ENCODE assay signal across 19 cellular contexts in the genomic region with DNA sequence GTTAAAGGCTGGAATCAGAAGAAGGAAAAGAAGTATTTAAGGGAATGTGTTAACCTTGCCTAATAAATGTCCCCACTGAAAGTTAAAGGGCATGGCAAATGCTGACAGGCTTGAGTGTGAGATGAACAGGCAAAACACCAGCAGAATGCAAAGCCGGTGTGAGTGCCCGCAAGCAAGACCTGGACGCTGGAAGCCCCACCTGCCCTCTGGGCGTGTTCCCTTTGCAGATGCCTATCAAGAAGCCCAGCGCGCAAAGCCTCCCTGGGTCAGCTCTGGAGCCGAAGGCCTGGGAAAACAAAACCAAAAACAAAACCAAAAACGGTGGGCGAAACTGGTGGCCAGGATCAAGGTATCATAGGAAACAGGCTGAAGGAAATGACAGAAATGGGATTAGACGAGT.
"Had no signal": no experiment of that assay in that cellular context is flagged by ENCODE, and none has a peak within 500 bp of the region (broad histone marks: within the 10 kb centered on the region; RNA-seq: fewer than 3 reads in every experiment).

No MANE protein-coding gene starts in this region.

- H3K9me3 ChIP-seq: esophagus muscularis mucosa, gastrocnemius medialis, heart right ventricle, left lung, lower lobe of right lung had no signal

- H3K9me3 Mint-ChIP-seq: immature natural killer cell had no signal

- H3K27me3 ChIP-seq: dorsolateral prefrontal cortex, esophagus muscularis mucosa, gastrocnemius medialis, heart right ventricle, left lung had no signal

- H3K27ac ChIP-seq: coronary artery, dorsolateral prefrontal cortex, esophagus muscularis mucosa, gastrocnemius medialis, heart right ventricle, left lung, lower lobe of right lung had no signal

- H3K4me3 ChIP-seq: coronary artery, dorsolateral prefrontal cortex, esophagus muscularis mucosa, gastrocnemius medialis, heart right ventricle, left lung, lower lobe of right lung had no signal

- H3K36me3 ChIP-seq: gastrocnemius medialis, lower lobe of right lung had no signal

- H3K4me3 Mint-ChIP-seq: immature natural killer cell had no signal

- H3K27ac Mint-ChIP-seq: immature natural killer cell had no signal

- DNase-seq: dermis blood vessel endothelial cell; dorsolateral prefrontal cortex; effector CD4-positive, alpha-beta T cell; effector memory CD4-positive, alpha-beta T cell; foreskin melanocyte; gastrocnemius medialis; glutamatergic neuron; head of caudate nucleus; heart right ventricle; hypothalamus; immature natural killer cell; left cardiac atrium; left ventricle myocardium superior; lower lobe of right lung; mesenchymal stem cell; midbrain had no signal

- ATAC-seq: gastrocnemius medialis, heart right ventricle, left cardiac atrium, left lung, left ventricle myocardium superior, lower lobe of right lung had no signal

- H3K4me1 ChIP-seq: gastrocnemius medialis, lower lobe of right lung had no signal
